ENCODE assay signal across 19 cellular contexts in genomic region chr11:106137061-106137460, GRCh38.
"Had no signal": no experiment of that assay in that cellular context is flagged by ENCODE, and none has a peak within 500 bp of the region (broad histone marks: within the 10 kb centered on the region; RNA-seq: fewer than 3 reads in every experiment).

No MANE protein-coding gene starts in this region.

- H3K4me3 ChIP-seq: colonic mucosa, left lung, tibial artery had no signal

- H3K27ac ChIP-seq: colonic mucosa, left lung, tibial artery had no signal

- H3K36me3 Mint-ChIP-seq: activated CD8-positive, alpha-beta memory T cell treated with anti-CD3 and anti-CD28 coated beads, Interleukin-2, amount 10 ng/mL, durations not matched to agents 7 days and 5 days; activated naive CD8-positive, alpha-beta T cell; brain had no signal

- H3K27me3 ChIP-seq: colonic mucosa, left lung, tibial artery had no signal

- DNase-seq: activated B cell treated with CpG ODN at 0.5 μM for 24 hours; activated CD4-positive, alpha-beta memory T cell treated with anti-CD3 and anti-CD28 coated beads, Interleukin-2, amount 10 ng/mL, durations not matched to agents 7 days and 5 days; activated CD4-positive, alpha-beta T cell treated with anti-CD3 and anti-CD28 coated beads for 48 hours; activated CD8-positive, alpha-beta memory T cell treated with anti-CD3 and anti-CD28 coated beads, Interleukin-2, amount 10 ng/mL, durations not matched to agents 7 days and 5 days; amygdala; central memory CD4-positive, alpha-beta T cell; colonic mucosa; erythroblast; left lung; midbrain; nephron progenitor cell; nucleus accumbens; stimulated activated CD4-positive, alpha-beta T cell treated with anti-CD3 and anti-CD28 coated beads, Interleukin-12 subunit alpha, Interleukin-12 subunit beta, amount 100 ng/mL, for 4 hours; stimulated activated naive CD8-positive, alpha-beta T cell treated with anti-CD3 and anti-CD28 coated beads, Interleukin-15, Interleukin-2, amounts not matched to agents 100 U/mL and 50 U/mL, for 24 hours; substantia nigra; tibial artery had no signal

- H3K4me3 Mint-ChIP-seq: activated B cell treated with CpG ODN at 0.5 μM for 24 hours; activated CD4-positive, alpha-beta memory T cell treated with anti-CD3 and anti-CD28 coated beads, Interleukin-2, amount 10 ng/mL, durations not matched to agents 7 days and 5 days; activated CD8-positive, alpha-beta memory T cell treated with anti-CD3 and anti-CD28 coated beads, Interleukin-2, amount 10 ng/mL, durations not matched to agents 7 days and 5 days; activated naive CD8-positive, alpha-beta T cell; brain; nephron progenitor cell had no signal

- H3K4me1 ChIP-seq: colonic mucosa, left lung, tibial artery had no signal

- H3K27ac Mint-ChIP-seq: activated B cell treated with CpG ODN at 0.5 μM for 24 hours; activated CD4-positive, alpha-beta memory T cell treated with anti-CD3 and anti-CD28 coated beads, Interleukin-2, amount 10 ng/mL, durations not matched to agents 7 days and 5 days; activated CD8-positive, alpha-beta memory T cell treated with anti-CD3 and anti-CD28 coated beads, Interleukin-2, amount 10 ng/mL, durations not matched to agents 7 days and 5 days; activated naive CD8-positive, alpha-beta T cell; brain; nephron progenitor cell had no signal

- H3K9me3 ChIP-seq: colonic mucosa, left lung, tibial artery had no signal

- FAIRE-seq: keratinocyte had no signal

- H3K9me3 Mint-ChIP-seq: activated CD4-positive, alpha-beta memory T cell treated with anti-CD3 and anti-CD28 coated beads, Interleukin-2, amount 10 ng/mL, durations not matched to agents 7 days and 5 days had no signal

- H3K4me1 Mint-ChIP-seq: activated B cell treated with CpG ODN at 0.5 μM for 24 hours; activated CD4-positive, alpha-beta memory T cell treated with anti-CD3 and anti-CD28 coated beads, Interleukin-2, amount 10 ng/mL, durations not matched to agents 7 days and 5 days; activated CD8-positive, alpha-beta memory T cell treated with anti-CD3 and anti-CD28 coated beads, Interleukin-2, amount 10 ng/mL, durations not matched to agents 7 days and 5 days; brain; nephron progenitor cell had no signal

- ATAC-seq: activated CD8-positive, alpha-beta memory T cell treated with anti-CD3 and anti-CD28 coated beads, Interleukin-2, amount 10 ng/mL, durations not matched to agents 7 days and 5 days; left lung; stimulated activated naive CD8-positive, alpha-beta T cell treated with anti-CD3 and anti-CD28 coated beads, Interleukin-15, Interleukin-2, amounts not matched to agents 100 U/mL and 50 U/mL, for 24 hours had no signal

- H3K36me3 ChIP-seq: colonic mucosa, left lung, tibial artery had no signal
